In the genomic region with DNA sequence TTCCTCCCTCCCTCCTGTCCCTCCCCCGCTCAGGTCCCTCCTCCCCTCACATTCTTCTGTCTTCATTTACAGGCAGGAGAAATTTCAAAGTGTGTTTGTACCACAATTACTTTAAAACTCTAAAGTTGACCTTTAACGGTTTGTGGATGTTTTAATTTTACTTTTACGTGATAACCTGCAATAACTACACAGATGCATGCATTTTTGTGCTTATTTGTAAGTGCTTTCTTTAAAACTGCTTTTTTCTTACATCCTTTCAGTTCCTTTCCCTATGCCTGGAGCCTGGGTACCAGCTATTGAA, we compare ENCODE assay signal across 1 cellular context.
TF ChIP-seq lines count a peak whose summit lies in the region.

No MANE protein-coding gene starts in this region.

TF ChIP-seq in HepG2, 621 proteins besides CTCF, POLR2A, EP300 and RAD21:
- TF ChIP-seq THAP7 (CRISPR knock-in tag; IDR thresholded peaks at IDR 0.05) (no peak), ZNF703 (CRISPR knock-in tag; IDR thresholded peaks at IDR 0.05; ENCODE audit: borderline replicate concordance) (no peak), ZNF841 (CRISPR knock-in tag; IDR thresholded peaks at IDR 0.05; ENCODE audit: borderline replicate concordance) (no peak), BRCA1 (CRISPR knock-in tag; IDR thresholded peaks at IDR 0.05) (no peak), KDM5A (IDR thresholded peaks at IDR 0.05; ENCODE audit: borderline replicate concordance, low read length) (no peak), ZNF83 (CRISPR knock-in tag; IDR thresholded peaks at IDR 0.05; ENCODE audit: borderline replicate concordance) (no peak), CBFB (CRISPR knock-in tag; IDR thresholded peaks at IDR 0.05) (no peak)
- TF ChIP-seq, protein P1, sequence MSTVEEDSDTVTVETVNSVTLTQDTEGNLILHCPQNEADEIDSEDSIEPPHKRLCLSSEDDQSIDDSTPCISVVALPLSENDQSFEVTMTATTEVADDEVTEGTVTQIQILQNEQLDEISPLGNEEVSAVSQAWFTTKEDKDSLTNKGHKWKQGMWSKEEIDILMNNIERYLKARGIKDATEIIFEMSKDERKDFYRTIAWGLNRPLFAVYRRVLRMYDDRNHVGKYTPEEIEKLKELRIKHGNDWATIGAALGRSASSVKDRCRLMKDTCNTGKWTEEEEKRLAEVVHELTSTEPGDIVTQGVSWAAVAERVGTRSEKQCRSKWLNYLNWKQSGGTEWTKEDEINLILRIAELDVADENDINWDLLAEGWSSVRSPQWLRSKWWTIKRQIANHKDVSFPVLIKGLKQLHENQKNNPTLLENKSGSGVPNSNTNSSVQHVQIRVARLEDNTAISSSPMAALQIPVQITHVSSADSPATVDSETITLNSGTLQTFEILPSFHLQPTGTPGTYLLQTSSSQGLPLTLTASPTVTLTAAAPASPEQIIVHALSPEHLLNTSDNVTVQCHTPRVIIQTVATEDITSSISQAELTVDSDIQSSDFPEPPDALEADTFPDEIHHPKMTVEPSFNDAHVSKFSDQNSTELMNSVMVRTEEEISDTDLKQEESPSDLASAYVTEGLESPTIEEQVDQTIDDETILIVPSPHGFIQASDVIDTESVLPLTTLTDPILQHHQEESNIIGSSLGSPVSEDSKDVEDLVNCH (CRISPR knock-in tag; IDR thresholded peaks at IDR 0.05): no peak
- TF ChIP-seq, protein P2, sequence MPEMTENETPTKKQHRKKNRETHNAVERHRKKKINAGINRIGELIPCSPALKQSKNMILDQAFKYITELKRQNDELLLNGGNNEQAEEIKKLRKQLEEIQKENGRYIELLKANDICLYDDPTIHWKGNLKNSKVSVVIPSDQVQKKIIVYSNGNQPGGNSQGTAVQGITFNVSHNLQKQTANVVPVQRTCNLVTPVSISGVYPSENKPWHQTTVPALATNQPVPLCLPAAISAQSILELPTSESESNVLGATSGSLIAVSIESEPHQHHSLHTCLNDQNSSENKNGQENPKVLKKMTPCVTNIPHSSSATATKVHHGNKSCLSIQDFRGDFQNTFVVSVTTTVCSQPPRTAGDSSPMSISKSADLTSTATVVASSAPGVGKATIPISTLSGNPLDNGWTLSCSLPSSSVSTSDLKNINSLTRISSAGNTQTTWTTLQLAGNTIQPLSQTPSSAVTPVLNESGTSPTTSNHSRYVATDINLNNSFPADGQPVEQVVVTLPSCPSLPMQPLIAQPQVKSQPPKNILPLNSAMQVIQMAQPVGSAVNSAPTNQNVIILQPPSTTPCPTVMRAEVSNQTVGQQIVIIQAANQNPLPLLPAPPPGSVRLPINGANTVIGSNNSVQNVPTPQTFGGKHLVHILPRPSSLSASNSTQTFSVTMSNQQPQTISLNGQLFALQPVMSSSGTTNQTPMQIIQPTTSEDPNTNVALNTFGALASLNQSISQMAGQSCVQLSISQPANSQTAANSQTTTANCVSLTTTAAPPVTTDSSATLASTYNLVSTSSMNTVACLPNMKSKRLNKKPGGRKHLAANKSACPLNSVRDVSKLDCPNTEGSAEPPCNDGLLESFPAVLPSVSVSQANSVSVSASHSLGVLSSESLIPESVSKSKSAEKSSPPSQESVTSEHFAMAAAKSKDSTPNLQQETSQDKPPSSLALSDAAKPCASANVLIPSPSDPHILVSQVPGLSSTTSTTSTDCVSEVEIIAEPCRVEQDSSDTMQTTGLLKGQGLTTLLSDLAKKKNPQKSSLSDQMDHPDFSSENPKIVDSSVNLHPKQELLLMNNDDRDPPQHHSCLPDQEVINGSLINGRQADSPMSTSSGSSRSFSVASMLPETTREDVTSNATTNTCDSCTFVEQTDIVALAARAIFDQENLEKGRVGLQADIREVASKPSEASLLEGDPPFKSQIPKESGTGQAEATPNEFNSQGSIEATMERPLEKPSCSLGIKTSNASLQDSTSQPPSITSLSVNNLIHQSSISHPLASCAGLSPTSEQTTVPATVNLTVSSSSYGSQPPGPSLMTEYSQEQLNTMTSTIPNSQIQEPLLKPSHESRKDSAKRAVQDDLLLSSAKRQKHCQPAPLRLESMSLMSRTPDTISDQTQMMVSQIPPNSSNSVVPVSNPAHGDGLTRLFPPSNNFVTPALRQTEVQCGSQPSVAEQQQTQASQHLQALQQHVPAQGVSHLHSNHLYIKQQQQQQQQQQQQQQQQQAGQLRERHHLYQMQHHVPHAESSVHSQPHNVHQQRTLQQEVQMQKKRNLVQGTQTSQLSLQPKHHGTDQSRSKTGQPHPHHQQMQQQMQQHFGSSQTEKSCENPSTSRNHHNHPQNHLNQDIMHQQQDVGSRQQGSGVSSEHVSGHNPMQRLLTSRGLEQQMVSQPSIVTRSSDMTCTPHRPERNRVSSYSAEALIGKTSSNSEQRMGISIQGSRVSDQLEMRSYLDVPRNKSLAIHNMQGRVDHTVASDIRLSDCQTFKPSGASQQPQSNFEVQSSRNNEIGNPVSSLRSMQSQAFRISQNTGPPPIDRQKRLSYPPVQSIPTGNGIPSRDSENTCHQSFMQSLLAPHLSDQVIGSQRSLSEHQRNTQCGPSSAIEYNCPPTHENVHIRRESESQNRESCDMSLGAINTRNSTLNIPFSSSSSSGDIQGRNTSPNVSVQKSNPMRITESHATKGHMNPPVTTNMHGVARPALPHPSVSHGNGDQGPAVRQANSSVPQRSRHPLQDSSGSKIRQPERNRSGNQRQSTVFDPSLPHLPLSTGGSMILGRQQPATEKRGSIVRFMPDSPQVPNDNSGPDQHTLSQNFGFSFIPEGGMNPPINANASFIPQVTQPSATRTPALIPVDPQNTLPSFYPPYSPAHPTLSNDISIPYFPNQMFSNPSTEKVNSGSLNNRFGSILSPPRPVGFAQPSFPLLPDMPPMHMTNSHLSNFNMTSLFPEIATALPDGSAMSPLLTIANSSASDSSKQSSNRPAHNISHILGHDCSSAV (CRISPR knock-in tag; IDR thresholded peaks at IDR 0.05; ENCODE audit: borderline replicate concordance): no peak
